Comparison of ENCODE assay signal across 8 cellular contexts in the genomic region with DNA sequence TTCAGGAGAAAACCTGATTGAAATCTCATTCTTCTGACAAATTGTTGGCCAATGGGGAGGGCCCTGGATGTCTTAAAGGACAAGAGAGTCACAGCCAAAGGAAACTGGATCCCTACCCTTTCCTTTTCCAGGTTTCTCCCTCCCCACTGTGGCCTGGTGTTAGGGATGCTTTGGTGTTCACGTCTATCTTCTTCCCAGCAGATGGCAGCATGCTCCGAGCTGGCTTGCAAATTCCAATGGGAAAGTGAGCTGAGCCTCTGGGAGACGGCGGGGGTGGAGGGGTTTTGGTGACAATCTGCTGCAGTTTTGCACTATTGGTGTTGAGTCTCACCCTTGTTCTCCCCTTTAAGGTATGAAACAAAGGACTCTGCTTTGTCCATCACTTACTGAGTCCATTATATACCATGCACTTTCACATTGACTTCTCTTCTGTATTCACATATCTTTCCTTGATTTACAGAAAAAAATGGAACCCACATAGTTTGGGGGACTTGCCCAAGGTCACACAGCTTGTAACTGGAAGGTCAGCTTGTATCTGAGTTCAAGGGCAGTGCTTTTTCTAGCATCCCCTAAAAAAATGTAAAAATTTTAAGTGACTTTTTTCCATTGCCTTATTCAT. TPM values are rescaled to one million over a fixed set of nuclear protein-coding genes. Genes with fewer than 3 reads are reported as not detected.
DNase-seq lines count a peak whose midpoint lies in the region; ATAC-seq, FAIRE-seq and TF ChIP-seq lines count a peak whose summit lies in the region.

No MANE protein-coding gene starts in this region.

- WGBS in HepG2 (ENCODE audit: low lambda C conversion rate): 0% methylated on average over 4 of the region's 4 CpGs

- H2AFZ ChIP-seq in HepG2 (ENCODE audit: low read length) (no peak overlapping the region), Karpas-422 (ENCODE audit: low read length) (no peak overlapping the region)

- CTCF ChIA-PET in HepG2 (lab: Yijun Ruan, JAX; ENCODE audit: low intra/inter-chr PET ratio, low total read pairs): interaction anchor here (1.1 to 1.7 kb wide), 2 partner anchors 39 to 191 kb away, joined by 3 to 16 read pairs; a partner anchor contains a TSS

- ATAC-seq in HepG2 (peak; percentile 85), HG02973 (IDR thresholded peaks at IDR 0.05; ENCODE audit: unreplicated experiment) (no peak), HG03108 (IDR thresholded peaks at IDR 0.05; ENCODE audit: unreplicated experiment) (no peak)

- no peak for TF ChIP-seq POLR2A in H54 (IDR thresholded peaks at IDR 0.05; ENCODE audit: low read depth, low read length)
- TF ChIP-seq POLR2A in HepG2 (IDR thresholded peaks at IDR 0.05; ENCODE audit: insufficient read depth in 1 of 2, low read depth in 2 of 2, low read length in 2 of 2): no peak

- TF ChIP-seq EP300 in HepG2 (IDR thresholded peaks at IDR 0.05; ENCODE audit: low read depth in 2 of 2, low read length in 2 of 2): no peak
- no peak for TF ChIP-seq EP300 in HepG2 (CRISPR knock-in tag; IDR thresholded peaks at IDR 0.05; ENCODE audit: borderline replicate concordance)

- no peak overlapping the region for H3K4me2 ChIP-seq in HepG2 (ENCODE audit: low read depth, low read length)
- H3K4me2 ChIP-seq in Karpas-422 (ENCODE audit: low read depth, low read length, poor library complexity, severe bottlenecking): no peak overlapping the region

- FAIRE-seq in H54 (lab: Jason Lieb, UNC) (no peak), HepG2 (lab: Jason Lieb, UNC) (peak; percentile 56)

- H4K20me1 ChIP-seq in HepG2 (ENCODE audit: insufficient read depth, low read length) (no peaks in the 10 kb centered on the region), Karpas-422 (ENCODE audit: insufficient read depth, low read depth, low read length) (no peaks in the 10 kb centered on the region)

- in situ Hi-C loops in HepG2 (cut with HindIII; ENCODE audit: extremely low pct_ligation_motif_present, low pct_unique_long_range_greater_than_20kb): loop anchor here (5.0 kb wide), 1 partner anchor 37 kb away; a partner anchor contains a TSS

- POLR2A ChIA-PET in HepG2 (lab: Yijun Ruan, JAX): no interaction called here

- H3K9ac ChIP-seq in HepG2 (ENCODE audit: insufficient read depth, low read depth, low read length) (no peak overlapping the region), Karpas-422 (ENCODE audit: low read length) (no peak overlapping the region)

- H3K9me2 ChIP-seq in Karpas-422 (replicated peaks; ENCODE audit: insufficient read depth, low read length): no peaks in the 10 kb centered on the region

- DNase-seq in H54 (ENCODE audit: insufficient read length, low spot score): peak; percentile 40
- peak; percentile 54 for DNase-seq in NCI-H460 (ENCODE audit: extremely low read depth, low read depth)
- peak in 49 of 61 donors; percentile 6 to 84 (median 30) for DNase-seq in caudate nucleus (lab: John Stamatoyannopoulos, UW)
- peak; percentile 37 for DNase-seq in HepG2 (ENCODE audit: low spot score)
- no peak for DNase-seq in Karpas-422
- DNase-seq in effector memory CD4-positive, alpha-beta T cell: no peak

- no peak overlapping the region for H3K27ac ChIP-seq in caudate nucleus (ENCODE audit: low read depth, low read length)
- no peak overlapping the region for H3K27ac ChIP-seq in HepG2 (ENCODE audit: extremely low read length, insufficient read depth, low read length)
- H3K27ac ChIP-seq in Karpas-422 (ENCODE audit: low read length): no peak overlapping the region
- H3K27ac ChIP-seq in effector memory CD4-positive, alpha-beta T cell (ENCODE audit: insufficient read depth, low read length, poor library complexity, severe bottlenecking): no peak overlapping the region

- BruUV-seq in HepG2 (replicated peaks; lab: Mats Ljungman, UMichigan): no TSS peak

- TF ChIP-seq CTCF in HepG2 (CRISPR knock-in tag; IDR thresholded peaks at IDR 0.05): peak; percentile 84

- H3K27me3 ChIP-seq in HepG2 (ENCODE audit: control insufficient read depth in 1 of 2, insufficient read depth in 2 of 2, low read length in 2 of 2) (no peaks in the 10 kb centered on the region; a peak in 1 of 5 replicates), Karpas-422 (ENCODE audit: low read length) (no peaks in the 10 kb centered on the region)
- no peaks in the 10 kb centered on the region for H3K27me3 ChIP-seq in effector memory CD4-positive, alpha-beta T cell (replicated peaks; ENCODE audit: control insufficient read depth, insufficient read depth, low read length, poor library complexity, severe bottlenecking)

- H3K4me3 ChIP-seq in HepG2 (replicated peaks in 1 of 3; ENCODE audit: insufficient read depth in 1 of 3, low read depth in 2 of 3, low read length in 3 of 3) (no peak overlapping the region), Karpas-422 (ENCODE audit: low read length) (no peak overlapping the region)
- H3K4me3 ChIP-seq in effector memory CD4-positive, alpha-beta T cell (ENCODE audit: insufficient read depth, low read depth, low read length, poor library complexity, severe bottlenecking): no peak overlapping the region

- H3K9me3 ChIP-seq in HepG2 (ENCODE audit: low read length) (no peaks in the 10 kb centered on the region), Karpas-422 (ENCODE audit: low read length) (no peaks in the 10 kb centered on the region)
- H3K9me3 ChIP-seq in effector memory CD4-positive, alpha-beta T cell (ENCODE audit: control insufficient read depth, low read length): no peaks in the 10 kb centered on the region

- TF ChIP-seq RAD21 in HepG2 (CRISPR knock-in tag; IDR thresholded peaks at IDR 0.05): no peak

- H3K79me2 ChIP-seq in HepG2 (ENCODE audit: insufficient read depth, low read length) (no peaks in the 10 kb centered on the region), Karpas-422 (ENCODE audit: low read length) (no peaks in the 10 kb centered on the region)

- H3K4me1 ChIP-seq in HepG2 (ENCODE audit: insufficient read depth, low read length): no peaks in the 10 kb centered on the region
- no peaks in the 10 kb centered on the region for H3K4me1 ChIP-seq in Karpas-422 (ENCODE audit: low read length)
- H3K4me1 ChIP-seq in effector memory CD4-positive, alpha-beta T cell (ENCODE audit: control insufficient read depth, insufficient read depth, low read length, poor library complexity, severe bottlenecking): no peaks in the 10 kb centered on the region

- H3K36me3 ChIP-seq in HepG2 (replicated peaks in 1 of 2; ENCODE audit: control insufficient read depth in 1 of 2, insufficient read depth in 2 of 2, low read length in 2 of 2) (no peaks in the 10 kb centered on the region), Karpas-422 (ENCODE audit: insufficient read depth, low read length) (no peaks in the 10 kb centered on the region)
- H3K36me3 ChIP-seq in effector memory CD4-positive, alpha-beta T cell (ENCODE audit: control insufficient read depth, insufficient read depth, low read length): no peaks in the 10 kb centered on the region

- intact Hi-C loops in HepG2 (cut with micrococcal nuclease; ENCODE audit: unreplicated experiment): loop anchor here (1.0 kb wide), 1 partner anchor 39 kb away; a partner anchor contains a TSS

RNA-seq across cellular contexts. Expression of a gene that starts 39.3 kb away (rescaled TPM):
- total RNA-seq in NCI-H460 (2014; rRNA removed; shearing (Covaris generic)): not detected in 2 replicates
- polyA plus RNA-seq in NCI-H460 (2014; cell fraction: nucleus; rRNA removed): not detected in 2 replicates
- total RNA-seq in HepG2 (2016; rRNA removed; fragmentation: Illumina TruSeq; extraction: Trizol): not detected in 2 replicates
- not detected in 2 replicates for total RNA-seq in HepG2 (2016; cell fraction: cytosol; rRNA removed; fragmentation: Illumina TruSeq; extraction: Trizol; ENCODE audit: low read depth)
- total RNA-seq in HepG2 (2016; cell fraction: insoluble cytoplasmic fraction; rRNA removed; fragmentation: Illumina TruSeq; extraction: Trizol): not detected in 2 replicates
- total RNA-seq in HepG2 (2016; cell fraction: membrane; rRNA removed; fragmentation: Illumina TruSeq; extraction: Trizol): not detected in 2 replicates
- total RNA-seq in HepG2 (2016; cell fraction: nucleus; rRNA removed; fragmentation: Illumina TruSeq; extraction: Trizol): not detected in 2 replicates
- polyA plus RNA-seq in HepG2 (2011; rRNA removed): not detected in 2 replicates
- polyA plus RNA-seq in HepG2 (2011; cell fraction: cytosol; rRNA removed): not detected in 2 replicates
- polyA plus RNA-seq in HepG2 (2011; cell fraction: nucleus; rRNA removed): not detected in 2 replicates
- polyA plus RNA-seq in HepG2 (2012): not detected in 2 replicates
- not detected in 2 replicates for polyA plus RNA-seq in HepG2 (2016; cell fraction: cytosol; fragmentation: Illumina TruSeq; extraction: Trizol; ENCODE audit: low read depth)
- not detected in 2 replicates for polyA plus RNA-seq in HepG2 (2016; cell fraction: insoluble cytoplasmic fraction; fragmentation: Illumina TruSeq; extraction: Trizol; ENCODE audit: low read depth)
- polyA plus RNA-seq in HepG2 (2016; cell fraction: membrane; fragmentation: Illumina TruSeq; extraction: Trizol; ENCODE audit: low read depth): not detected in 2 replicates
- polyA plus RNA-seq in HepG2 (2016; cell fraction: nucleus; fragmentation: Illumina TruSeq; extraction: Trizol; ENCODE audit: insufficient read depth, low read depth): not detected in 2 replicates
- 0.33 TPM in 1 of 2 replicates, not detected in the other for polyA minus RNA-seq in HepG2 (2011; rRNA and poly(A)+ RNA removed; ENCODE audit: low replicate concordance)
- not detected in 2 replicates for polyA minus RNA-seq in HepG2 (2011; cell fraction: cytosol; rRNA and poly(A)+ RNA removed)
- polyA minus RNA-seq in HepG2 (2011; cell fraction: nucleus; rRNA and poly(A)+ RNA removed): not detected in 2 replicates
- not detected in 2 replicates for total RNA-seq in Karpas-422 (2014; rRNA removed; shearing (Covaris generic); ENCODE audit: low replicate concordance)

RNA-seq across cellular contexts. Expression of a gene that starts 50.8 kb away (rescaled TPM):
- not detected in 2 replicates for total RNA-seq in NCI-H460 (2014; rRNA removed; shearing (Covaris generic))
- not detected in 2 replicates for polyA plus RNA-seq in NCI-H460 (2014; cell fraction: nucleus; rRNA removed)
- total RNA-seq in HepG2 (2016; rRNA removed; fragmentation: Illumina TruSeq; extraction: Trizol): not detected in 2 replicates
- total RNA-seq in HepG2 (2016; cell fraction: cytosol; rRNA removed; fragmentation: Illumina TruSeq; extraction: Trizol; ENCODE audit: low read depth): not detected in 2 replicates
- total RNA-seq in HepG2 (2016; cell fraction: insoluble cytoplasmic fraction; rRNA removed; fragmentation: Illumina TruSeq; extraction: Trizol): not detected in 2 replicates
- not detected in 2 replicates for total RNA-seq in HepG2 (2016; cell fraction: membrane; rRNA removed; fragmentation: Illumina TruSeq; extraction: Trizol)
- total RNA-seq in HepG2 (2016; cell fraction: nucleus; rRNA removed; fragmentation: Illumina TruSeq; extraction: Trizol): not detected in 2 replicates
- 0.01 and 0.03 TPM in 2 replicates for polyA plus RNA-seq in HepG2 (2011; rRNA removed)
- polyA plus RNA-seq in HepG2 (2011; cell fraction: cytosol; rRNA removed): 0.01 TPM in 2 replicates
- polyA plus RNA-seq in HepG2 (2011; cell fraction: nucleus; rRNA removed): 0.07 TPM in 1 of 2 replicates, not detected in the other
- polyA plus RNA-seq in HepG2 (2012): 0.03 TPM in 1 of 2 replicates, not detected in the other
- polyA plus RNA-seq in HepG2 (2016; cell fraction: cytosol; fragmentation: Illumina TruSeq; extraction: Trizol; ENCODE audit: low read depth): not detected in 2 replicates
- polyA plus RNA-seq in HepG2 (2016; cell fraction: insoluble cytoplasmic fraction; fragmentation: Illumina TruSeq; extraction: Trizol; ENCODE audit: low read depth): not detected in 2 replicates
- polyA plus RNA-seq in HepG2 (2016; cell fraction: membrane; fragmentation: Illumina TruSeq; extraction: Trizol; ENCODE audit: low read depth): not detected in 2 replicates
- polyA plus RNA-seq in HepG2 (2016; cell fraction: nucleus; fragmentation: Illumina TruSeq; extraction: Trizol; ENCODE audit: insufficient read depth, low read depth): not detected in 2 replicates
- 0.05 TPM in 1 of 2 replicates, not detected in the other for polyA minus RNA-seq in HepG2 (2011; rRNA and poly(A)+ RNA removed; ENCODE audit: low replicate concordance)
- not detected in 2 replicates for polyA minus RNA-seq in HepG2 (2011; cell fraction: cytosol; rRNA and poly(A)+ RNA removed)
- 0.13 and 0.25 TPM in 2 replicates for polyA minus RNA-seq in HepG2 (2011; cell fraction: nucleus; rRNA and poly(A)+ RNA removed)
- total RNA-seq in Karpas-422 (2014; rRNA removed; shearing (Covaris generic); ENCODE audit: low replicate concordance): 0.41 TPM in 1 of 2 replicates, not detected in the other

Comparison
In these comparisons a context has a peak if more than half of its experiments do, and no peak if none do; other contexts are left out.
1. DNase-seq: peak in H54 (single experiment), NCI-H460 (single experiment), caudate nucleus (49 of 61) and HepG2 (single experiment); none in Karpas-422 (single experiment) and effector memory CD4-positive, alpha-beta T cell (0 of 3).